ENCODE assay signal across 9 cellular contexts in genomic region chr10:102135956-102136526, GRCh38. TPM values are rescaled to one million over a fixed set of nuclear protein-coding genes. Genes with fewer than 3 reads are reported as not detected.
DNase-seq lines count a peak whose midpoint lies in the region; ATAC-seq and TF ChIP-seq lines count a peak whose summit lies in the region.
"Had no signal": no experiment of that assay in that cellular context is flagged by ENCODE, and none has a peak within 500 bp of the region (broad histone marks: within the 10 kb centered on the region; RNA-seq: fewer than 3 reads in every experiment).

No MANE protein-coding gene starts in this region.

- CTCF ChIA-PET in AG04450 (lab: Charles Lee): interaction anchor here (1.2 to 3.4 kb wide), 2 partner anchors 33 to 130 kb away, joined by 3 to 10 read pairs; no protein-coding TSS in a partner anchor

- no peak for DNase-seq in AG04450 (ENCODE audit: low read depth, low spot score)
- peak; percentile 86 for DNase-seq in DMS153 (lab: John Stamatoyannopoulos, UW)
- DNase-seq in NCI-H774 (lab: John Stamatoyannopoulos, UW): peak; percentile 31
- DNase-seq in left colon: no peak
- no peak for DNase-seq in tibial artery
- no peak for DNase-seq in vagina (ENCODE audit: extremely low spot score in 2 of 2)
- DNase-seq: WERI-Rb-1 had no signal

- H3K27me3 ChIP-seq in AG04450 (ENCODE audit: control insufficient read depth, insufficient read depth, low read length): no peaks in the 10 kb centered on the region
- H3K27me3 ChIP-seq in esophagus (ENCODE audit: control insufficient read depth in 1 of 2, insufficient read depth in 2 of 2, low read length in 2 of 2): no peaks in the 10 kb centered on the region
- no peaks in the 10 kb centered on the region for H3K27me3 ChIP-seq in tibial artery
- H3K27me3 ChIP-seq in vagina: no peaks in the 10 kb centered on the region

- WGBS in esophagus, 2 donors: 61 to 66% methylated on average over 7 of the region's 7 CpGs

- H3K9me3 ChIP-seq in AG04450 (ENCODE audit: control insufficient read depth, insufficient read depth, low read length): no peaks in the 10 kb centered on the region; the same call in 1 of the 2 replicates
- no peaks in the 10 kb centered on the region for H3K9me3 ChIP-seq in esophagus (ENCODE audit: control insufficient read depth in 2 of 2, insufficient read depth in 1 of 2, low read depth in 1 of 2, low read length in 1 of 2)
- H3K9me3 ChIP-seq in tibial artery: no peaks in the 10 kb centered on the region
- no peaks in the 10 kb centered on the region for H3K9me3 ChIP-seq in vagina

- TF ChIP-seq CTCF in AG04450 (IDR thresholded peaks at IDR 0.05; ENCODE audit: low read depth, low read length): no peak
- no peak for TF ChIP-seq CTCF in tibial artery (IDR thresholded peaks at IDR 0.05)
- no peak for TF ChIP-seq CTCF in vagina (IDR thresholded peaks at IDR 0.05)

- intact Hi-C loops in left colon (cut with DNase I, micrococcal nuclease) (no loop called here), tibial artery (cut with DNase I; ENCODE audit: low total_unique reads) (no loop called here), vagina (cut with DNase I) (no loop called here)

- TF ChIP-seq POLR2A in vagina (IDR thresholded peaks at IDR 0.05): no peak

- H3K4me3 ChIP-seq in AG04450 (ENCODE audit: low read depth, low read length): peak overlapping the region; percentile 20; the same call in 1 of the 2 replicates
- H3K4me3 ChIP-seq in esophagus (ENCODE audit: low read depth in 1 of 2, low read length in 2 of 2): no peak overlapping the region
- no peak overlapping the region for H3K4me3 ChIP-seq in tibial artery
- no peak overlapping the region for H3K4me3 ChIP-seq in vagina

- POLR2A ChIA-PET in AG04450 (lab: Yijun Ruan, JAX): interaction anchor here (0.9 kb wide), 1 partner anchor 16 kb away, joined by 4 read pairs; the partner anchor contains the start of gene NOLC1

- ATAC-seq in HG02970 (IDR thresholded peaks at IDR 0.05; ENCODE audit: low FRiP score, unreplicated experiment) (no peak), left colon (no peak)

- peaks cover 4 to 16% of the 10 kb centered on the region in 2 donors for H3K4me1 ChIP-seq in esophagus (ENCODE audit: control insufficient read depth in 2 of 2, insufficient read depth in 2 of 2, low read length in 1 of 2)
- H3K4me1 ChIP-seq in tibial artery: peaks cover 0 to 33% (median 22%) of the 10 kb centered on the region in 4 donors
- H3K4me1 ChIP-seq in vagina: peaks cover 37% of the 10 kb centered on the region

- peaks cover 21 to 31% of the 10 kb centered on the region in 2 donors for H3K36me3 ChIP-seq in esophagus (ENCODE audit: control insufficient read depth in 2 of 2, insufficient read depth in 2 of 2, low read length in 1 of 2)
- H3K36me3 ChIP-seq in tibial artery: peaks cover 35 to 36% (median 35%) of the 10 kb centered on the region in 3 donors
- H3K36me3 ChIP-seq in vagina: peaks cover 4 to 33% of the 10 kb centered on the region in 2 donors

- no peak overlapping the region for H3K27ac ChIP-seq in AG04450 (ENCODE audit: low read depth, low read length)
- H3K27ac ChIP-seq in esophagus (ENCODE audit: low read depth in 2 of 2, low read length in 1 of 2): peak overlapping the region; percentile 7 to 56
- H3K27ac ChIP-seq in tibial artery: no peak overlapping the region
- no peak overlapping the region for H3K27ac ChIP-seq in vagina
- H3K27ac ChIP-seq: WERI-Rb-1 had no signal

RNA-seq across cellular contexts. Expression of gene PPRC1, which starts 3.2 kb away (rescaled TPM):
- polyA plus RNA-seq in AG04450 (2011; rRNA removed) (14.1 and 18.5 TPM in 2 replicates), esophagus (10 to 100 TPM; 23.4 TPM)
- 31.1 and 37.4 TPM in 2 replicates for polyA minus RNA-seq in AG04450 (2011; rRNA and poly(A)+ RNA removed)
- total RNA-seq in left colon (10 to 100 TPM; 14.4 to 22.1 TPM), vagina (29.5 TPM)

RNA-seq across cellular contexts. Expression of gene LDB1, which starts 15.9 kb away (rescaled TPM):
- polyA plus RNA-seq in AG04450 (2011; rRNA removed) (95.7 and 106 TPM in 2 replicates), esophagus (10 to 100 TPM; 29.8 to 36.5 TPM)
- polyA minus RNA-seq in AG04450 (2011; rRNA and poly(A)+ RNA removed): 163 and 199 TPM in 2 replicates
- total RNA-seq in left colon (10 to 100 TPM; 29.5 to 34.6 TPM), vagina (62.6 TPM)

RNA-seq across cellular contexts. Expression of gene NOLC1, which starts 16.1 kb away (rescaled TPM):
- 60.9 and 80.8 TPM in 2 replicates for polyA plus RNA-seq in AG04450 (2011; rRNA removed)
- 46.1 and 47.3 TPM in 2 replicates for polyA minus RNA-seq in AG04450 (2011; rRNA and poly(A)+ RNA removed)
- 10 to 100 TPM; 25.4 to 46.5 TPM for polyA plus RNA-seq in esophagus
- 10 to 100 TPM; 30.2 to 41.5 TPM for total RNA-seq in left colon
- 61.9 TPM for total RNA-seq in vagina

Comparison
In these comparisons a context has a peak if more than half of its experiments do, and no peak if none do; other contexts are left out.
1. DNase-seq: peak in DMS153 (single experiment) and NCI-H774 (single experiment); none in AG04450 (single experiment), left colon (0 of 2), tibial artery (0 of 2) and vagina (0 of 2).
2. H3K27ac ChIP-seq: peak in esophagus (2 of 2); none in AG04450 (single experiment), tibial artery (0 of 2) and vagina (single experiment).